26 cellular contexts compared by ENCODE assay signal in the genomic region with DNA sequence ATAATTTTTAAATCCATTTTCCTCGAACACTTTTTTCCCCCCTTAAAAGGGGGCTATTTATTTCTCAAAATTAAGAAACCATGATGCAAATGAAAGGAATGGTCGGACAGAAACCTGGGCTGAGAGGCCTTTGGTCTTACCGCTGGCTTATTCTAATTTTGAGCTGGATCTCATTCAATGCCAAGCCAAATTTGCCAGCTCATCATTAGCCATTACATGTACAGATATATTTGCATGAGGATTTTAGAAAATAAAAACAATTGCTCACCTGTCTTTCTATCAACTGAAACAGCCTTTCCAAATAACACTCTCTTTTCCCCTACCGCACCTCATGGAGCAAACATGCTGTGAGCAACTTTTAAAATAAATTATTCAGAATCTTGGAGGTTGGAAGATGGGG.
"Had no signal": no experiment of that assay in that cellular context is flagged by ENCODE, and none has a peak within 500 bp of the region (broad histone marks: within the 10 kb centered on the region; RNA-seq: fewer than 3 reads in every experiment).

No MANE protein-coding gene starts in this region.

- H3K27ac ChIP-seq: epithelial cell of prostate, gastrocnemius medialis, lower lobe of right lung, neural progenitor cell, parathyroid adenoma, testis, tibial artery had no signal

- H3K4me2 ChIP-seq: neural progenitor cell, smooth muscle cell had no signal

- DNase-seq: effector CD8-positive, alpha-beta T cell; endodermal cell; foreskin fibroblast; gastrocnemius medialis; head of caudate nucleus; left ventricle myocardium superior; lower lobe of right lung; stimulated activated CD4-positive, alpha-beta T cell treated with anti-CD3 and anti-CD28 coated beads, Interleukin-12 subunit alpha, Interleukin-12 subunit beta, amount 100 ng/mL, for 4 hours; stimulated activated CD4-positive, alpha-beta T cell treated with anti-CD3 and anti-CD28 coated beads, Interleukin-1b, Interleukin-23, amount 100 ng/mL, for 48 hours; stimulated activated CD4-positive, alpha-beta T cell treated with anti-CD3 and anti-CD28 coated beads, Interleukin-4, amount 100 ng/mL, for 1 hour; stimulated activated CD8-positive, alpha-beta memory T cell treated with anti-CD3 and anti-CD28 coated beads, Interleukin-4, amount 100 ng/mL, for 48 hours; stimulated activated naive CD8-positive, alpha-beta T cell treated with anti-CD3 and anti-CD28 coated beads, Interleukin-15, Interleukin-2, amounts not matched to agents 100 U/mL and 50 U/mL, for 24 hours; substantia nigra; testis; tibial artery had no signal

- H3K27me3 ChIP-seq: gastrocnemius medialis, neural progenitor cell, testis, tibial artery had no signal

- FAIRE-seq: colon, keratinocyte had no signal

- H3K4me1 ChIP-seq: neural progenitor cell, parathyroid adenoma, testis had no signal

- H3K9me3 Mint-ChIP-seq: endodermal cell, nephron, neural progenitor cell, type B pancreatic cell had no signal

- H3K4me3 Mint-ChIP-seq: endodermal cell, nephron, neural progenitor cell, type B pancreatic cell had no signal

- ATAC-seq: esophagus mucosa; gastrocnemius medialis; left ventricle myocardium superior; lower lobe of right lung; sciatic nerve; stimulated activated naive CD8-positive, alpha-beta T cell treated with anti-CD3 and anti-CD28 coated beads, Interleukin-15, Interleukin-2, amounts not matched to agents 100 U/mL and 50 U/mL, for 24 hours had no signal

- H3K4me3 ChIP-seq: gastrocnemius medialis, lower lobe of right lung, neural progenitor cell, smooth muscle cell, testis, tibial artery had no signal

- H3K79me2 ChIP-seq: parathyroid adenoma had no signal

- H3K9ac ChIP-seq: neural progenitor cell, parathyroid adenoma had no signal

- H3K4me1 Mint-ChIP-seq: endodermal cell had no signal

- H3K27ac Mint-ChIP-seq: endodermal cell, nephron, neural progenitor cell, progenitor cell of endocrine pancreas, type B pancreatic cell had no signal

- H3K36me3 Mint-ChIP-seq: neural progenitor cell, type B pancreatic cell had no signal

- H3K9me3 ChIP-seq: gastrocnemius medialis, lower lobe of right lung, testis, tibial artery had no signal

- H3K27me3 Mint-ChIP-seq: type B pancreatic cell had no signal

- H3K36me3 ChIP-seq: gastrocnemius medialis, lower lobe of right lung, neural progenitor cell, tibial artery had no signal

- H2AFZ ChIP-seq: neural progenitor cell, parathyroid adenoma had no signal
